ENCODE assay signal across 8 cellular contexts in genomic region chr19:4327252-4327876, GRCh38.
DNase-seq lines count a peak whose midpoint lies in the region; ATAC-seq and TF ChIP-seq lines count a peak whose summit lies in the region.

No MANE protein-coding gene starts in this region.

- no peak for TF ChIP-seq CTCF in epithelial cell of esophagus (IDR thresholded peaks at IDR 0.05; ENCODE audit: insufficient read depth, low read depth, low read length, missing control alignments)
- no peak for TF ChIP-seq CTCF in nephron (IDR thresholded peaks at IDR 0.05; ENCODE audit: unreplicated experiment in 3 of 3)

- H3K36me3 Mint-ChIP-seq in nephron (ENCODE audit: low read depth), result peaks cover 3% of the 10 kb centered on the region

- H3K9me3 Mint-ChIP-seq in nephron, result no peaks in the 10 kb centered on the region
- no peaks in the 10 kb centered on the region for H3K9me3 Mint-ChIP-seq in stimulated activated naive CD8-positive, alpha-beta T cell treated with anti-CD3 and anti-CD28 coated beads, Interleukin-15, amount 100 ng/mL, for 72 hours

- peak; percentile 54 for ATAC-seq in stimulated activated naive CD8-positive, alpha-beta T cell treated with anti-CD3 and anti-CD28 coated beads, Interleukin-15, amount 100 ng/mL, for 72 hours
- ATAC-seq in GM21528 (IDR thresholded peaks at IDR 0.05; ENCODE audit: low FRiP score, unreplicated experiment), result no peak

- H3K27me3 Mint-ChIP-seq in nephron (ENCODE audit: low read depth), result peaks cover 13% of the 10 kb centered on the region
- peaks cover 7% of the 10 kb centered on the region for H3K27me3 Mint-ChIP-seq in stimulated activated naive CD8-positive, alpha-beta T cell treated with anti-CD3 and anti-CD28 coated beads, Interleukin-15, amount 100 ng/mL, for 72 hours

- peak overlapping the region in 2 of 3 experiments; percentile 54 to 61 for H3K27ac Mint-ChIP-seq in nephron
- H3K27ac Mint-ChIP-seq in stimulated activated naive CD8-positive, alpha-beta T cell treated with anti-CD3 and anti-CD28 coated beads, Interleukin-15, amount 100 ng/mL, for 72 hours, result peak overlapping the region in 1 of 2 donors; percentile 48

- peak overlapping the region; percentile 82 to 88 (median 84) for H3K4me3 Mint-ChIP-seq in nephron
- H3K4me3 Mint-ChIP-seq in stimulated activated naive CD8-positive, alpha-beta T cell treated with anti-CD3 and anti-CD28 coated beads, Interleukin-15, amount 100 ng/mL, for 72 hours, result peak overlapping the region; percentile 79 to 87

- no peak overlapping the region for H3K4me3 ChIP-seq in epithelial cell of esophagus (ENCODE audit: low read length)

- H3K4me1 Mint-ChIP-seq in nephron, result peaks cover 10% of the 10 kb centered on the region
- peaks cover 47% of the 10 kb centered on the region for H3K4me1 Mint-ChIP-seq in stimulated activated naive CD8-positive, alpha-beta T cell treated with anti-CD3 and anti-CD28 coated beads, Interleukin-15, amount 100 ng/mL, for 72 hours

- DNase-seq in DMS114 treated with DMSO at 0.1 percent for 48 hours (lab: John Stamatoyannopoulos, UW; ENCODE audit: unreplicated experiment) (peak; percentile 76), NCI-H1048 (lab: John Stamatoyannopoulos, UW) (peak; percentile 57), epithelial cell of esophagus (ENCODE audit: low read depth) (peak; percentile 35), 8988T (no peak)
- peak; percentile 88 for DNase-seq in activated CD8-positive, alpha-beta memory T cell treated with anti-CD3 and anti-CD28 coated beads for 24 hours
- peak; percentile 80 to 85 for DNase-seq in stimulated activated naive CD8-positive, alpha-beta T cell treated with anti-CD3 and anti-CD28 coated beads, Interleukin-15, amount 100 ng/mL, for 72 hours
